ENCODE assay signal across 8 cellular contexts in the genomic region with DNA sequence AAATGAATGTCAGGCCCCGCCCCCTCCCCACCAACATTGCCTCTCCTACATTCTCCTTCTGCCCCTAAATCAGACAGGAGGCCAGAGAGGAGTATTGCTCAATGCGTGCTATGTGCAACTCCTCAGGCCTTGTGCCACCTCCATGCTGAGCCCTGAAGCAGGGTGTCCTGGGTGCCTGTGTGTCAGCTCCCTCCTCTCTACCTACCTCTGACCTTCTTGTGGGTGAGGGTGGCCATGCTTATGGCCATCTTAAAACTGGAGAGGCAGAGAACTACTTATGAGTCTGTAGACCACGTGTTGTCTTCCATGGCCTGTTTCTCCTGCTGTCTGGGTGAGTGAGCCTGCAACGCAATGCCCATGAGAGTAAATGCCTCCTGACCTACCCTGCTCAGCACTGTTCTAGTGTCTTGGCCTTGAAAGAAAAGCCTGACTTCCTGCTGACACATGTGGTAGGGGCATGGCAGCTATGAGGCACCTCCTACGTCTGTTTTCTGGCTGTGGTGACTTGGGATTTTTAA. TPM values are rescaled to one million over a fixed set of nuclear protein-coding genes. Genes with fewer than 3 reads are reported as not detected.
DNase-seq lines count a peak whose midpoint lies in the region; ATAC-seq and TF ChIP-seq lines count a peak whose summit lies in the region.

No MANE protein-coding gene starts in this region.

- H3K9me3 ChIP-seq in esophagus muscularis mucosa = no peaks in the 10 kb centered on the region
- H3K9me3 ChIP-seq in skeletal muscle tissue (ENCODE audit: control insufficient read depth in 3 of 3, low read length in 3 of 3) = no peaks in the 10 kb centered on the region

- ATAC-seq in activated CD8-positive, alpha-beta T cell treated with anti-CD3 and anti-CD28 coated beads, Interleukin-2, amount 10 ng/mL, durations not matched to agents 7 days and 5 days = peak; percentile 70
- ATAC-seq in HG02885 (IDR thresholded peaks at IDR 0.05; ENCODE audit: poor library complexity, unreplicated experiment) (no peak), GM19023 (IDR thresholded peaks at IDR 0.05; ENCODE audit: unreplicated experiment) (no peak), GM19351 (IDR thresholded peaks at IDR 0.05; ENCODE audit: unreplicated experiment) (no peak)

- no peak for TF ChIP-seq POLR2A in esophagus muscularis mucosa (IDR thresholded peaks at IDR 0.05; ENCODE audit: low read depth)

- intact Hi-C loops in esophagus muscularis mucosa (cut with DNase I) = no loop called here

- CTCF ChIA-PET in activated CD8-positive, alpha-beta T cell treated with anti-CD3 and anti-CD28 coated beads, Interleukin-2, amount 10 ng/mL, durations not matched to agents 7 days and 5 days (lab: Charles Lee) = interaction anchor here (1.0 to 5.3 kb wide), 8 partner anchors 9 to 137 kb away, joined by 3 to 58 read pairs (median 4); a partner anchor contains a TSS

- peaks cover 2% of the 10 kb centered on the region for H3K27me3 Mint-ChIP-seq in HFFc6 (ENCODE audit: insufficient read depth)
- no peaks in the 10 kb centered on the region for H3K27me3 Mint-ChIP-seq in activated CD8-positive, alpha-beta T cell treated with anti-CD3 and anti-CD28 coated beads, Interleukin-2, amount 10 ng/mL, durations not matched to agents 7 days and 5 days (ENCODE audit: low read depth)

- peak overlapping the region in 2 of 3 donors; percentile 1 to 60 for H3K9ac ChIP-seq in skeletal muscle tissue (ENCODE audit: low read depth in 1 of 3, low read length in 3 of 3)

- no peaks in the 10 kb centered on the region for H3K9me3 Mint-ChIP-seq in HFFc6
- no peaks in the 10 kb centered on the region for H3K9me3 Mint-ChIP-seq in activated CD8-positive, alpha-beta T cell treated with anti-CD3 and anti-CD28 coated beads, Interleukin-2, amount 10 ng/mL, durations not matched to agents 7 days and 5 days (ENCODE audit: insufficient read depth)

- no peaks in the 10 kb centered on the region for H3K27me3 ChIP-seq in esophagus muscularis mucosa
- no peaks in the 10 kb centered on the region for H3K27me3 ChIP-seq in skeletal muscle tissue (ENCODE audit: control insufficient read depth in 3 of 3, insufficient read depth in 3 of 3, low read length in 3 of 3)

- WGBS in esophagus muscularis mucosa = 39% methylated on average over 4 of the region's 5 CpGs

- no peak for TF ChIP-seq EP300 in esophagus muscularis mucosa (IDR thresholded peaks at IDR 0.05)

- H3K4me3 Mint-ChIP-seq in HFFc6 = no peak overlapping the region
- H3K4me3 Mint-ChIP-seq in activated CD8-positive, alpha-beta T cell treated with anti-CD3 and anti-CD28 coated beads, Interleukin-2, amount 10 ng/mL, durations not matched to agents 7 days and 5 days = no peak overlapping the region

- H3K4me3 ChIP-seq in esophagus muscularis mucosa (no peak overlapping the region), skeletal muscle tissue (ENCODE audit: low read length in 3 of 3) (no peak overlapping the region)

- peaks cover 22% of the 10 kb centered on the region for H3K36me3 Mint-ChIP-seq in HFFc6 (ENCODE audit: low read depth)
- peaks cover 29% of the 10 kb centered on the region for H3K36me3 Mint-ChIP-seq in activated CD8-positive, alpha-beta T cell treated with anti-CD3 and anti-CD28 coated beads, Interleukin-2, amount 10 ng/mL, durations not matched to agents 7 days and 5 days (ENCODE audit: low read depth)

- no peak for DNase-seq in HFFc6
- DNase-seq in activated CD8-positive, alpha-beta T cell treated with anti-CD3 and anti-CD28 coated beads, Interleukin-2, amount 10 ng/mL, durations not matched to agents 7 days and 5 days = no peak
- no peak for DNase-seq in esophagus muscularis mucosa (ENCODE audit: extremely low spot score)
- no peak for DNase-seq in NOMO-1 treated with DMSO at 0.1 percent for 48 hours (lab: John Stamatoyannopoulos, UW; ENCODE audit: unreplicated experiment)

- H3K4me1 ChIP-seq in esophagus muscularis mucosa = peaks cover 5 to 74% (median 62%) of the 10 kb centered on the region in 4 donors
- H3K4me1 ChIP-seq in skeletal muscle tissue (ENCODE audit: control insufficient read depth in 3 of 3, insufficient read depth in 3 of 3, low read length in 3 of 3) = peaks cover 24 to 53% (median 45%) of the 10 kb centered on the region in 3 donors

- peak overlapping the region; percentile 24; the same call in 1 of the 2 replicates for H3K27ac Mint-ChIP-seq in HFFc6
- H3K27ac Mint-ChIP-seq in activated CD8-positive, alpha-beta T cell treated with anti-CD3 and anti-CD28 coated beads, Interleukin-2, amount 10 ng/mL, durations not matched to agents 7 days and 5 days = peak overlapping the region; percentile 83

- H3K27ac ChIP-seq in esophagus muscularis mucosa (replicated peaks in 1 of 4) = peak overlapping the region; percentile 98 to 99 (median 98)
- peak overlapping the region; percentile 38 for H3K27ac ChIP-seq in skeletal muscle tissue (ENCODE audit: low read depth, low read length)

- H3K36me3 ChIP-seq in esophagus muscularis mucosa (peaks cover 23 to 78% (median 65%) of the 10 kb centered on the region in 4 donors), skeletal muscle tissue (ENCODE audit: control insufficient read depth in 3 of 3, insufficient read depth in 3 of 3, low read length in 3 of 3) (peaks cover 10 to 23% (median 17%) of the 10 kb centered on the region in 3 donors)

- POLR2A ChIA-PET in activated CD8-positive, alpha-beta T cell treated with anti-CD3 and anti-CD28 coated beads, Interleukin-2, amount 10 ng/mL, durations not matched to agents 7 days and 5 days (lab: Charles Lee) = interaction anchor here (1.0 to 1.3 kb wide), 4 partner anchors 13 to 40 kb away, joined by 3 to 4 read pairs (median 3); no protein-coding TSS in a partner anchor

- TF ChIP-seq CTCF in HFFc6 (IDR thresholded peaks at IDR 0.05) (no peak), esophagus muscularis mucosa (IDR thresholded peaks at IDR 0.05) (no peak)

- peaks cover 13% of the 10 kb centered on the region for H3K4me1 Mint-ChIP-seq in HFFc6 (ENCODE audit: low read depth)
- H3K4me1 Mint-ChIP-seq in activated CD8-positive, alpha-beta T cell treated with anti-CD3 and anti-CD28 coated beads, Interleukin-2, amount 10 ng/mL, durations not matched to agents 7 days and 5 days (ENCODE audit: low read depth) = peaks cover 25% of the 10 kb centered on the region

RNA-seq across cellular contexts. Expression of a gene that starts 10.5 kb away (rescaled TPM):
- total RNA-seq in HFFc6 (2021; fragmentation: NEBNext Ultra II Directional; extraction: Animal tissue kit (Norgen Biotek cat#: 25700)) = 1 to 10 TPM; 1.8 to 7.7 (median 6.9) TPM
- 1 to 10 TPM; 2.9 to 4.4 TPM for total RNA-seq in activated CD8-positive, alpha-beta T cell treated with anti-CD3 and anti-CD28 coated beads, Interleukin-2, amount 10 ng/mL, durations not matched to agents 7 days and 5 days
- total RNA-seq in esophagus muscularis mucosa (1,000 to 10,000 TPM in 1 of 4 donors, 100 to 1,000 TPM in 3; 607 to 1,312 (median 805) TPM), skeletal muscle tissue (120 TPM)

RNA-seq across cellular contexts. Expression of a gene that starts 27.9 kb away (rescaled TPM):
- total RNA-seq in HFFc6 (2021; fragmentation: NEBNext Ultra II Directional; extraction: Animal tissue kit (Norgen Biotek cat#: 25700)) = 10 to 100 TPM; 48.6 to 63.5 (median 52.7) TPM
- 10 to 100 TPM; 40.5 to 41.8 TPM for total RNA-seq in activated CD8-positive, alpha-beta T cell treated with anti-CD3 and anti-CD28 coated beads, Interleukin-2, amount 10 ng/mL, durations not matched to agents 7 days and 5 days
- 10 to 100 TPM; 14.2 to 33.2 (median 20.9) TPM for total RNA-seq in esophagus muscularis mucosa
- 2.1 TPM for total RNA-seq in skeletal muscle tissue

RNA-seq across cellular contexts. Expression of a gene that starts 34.3 kb away (rescaled TPM):
- 10 to 100 TPM in 5 of 6 experiments, 1 to 10 TPM in 1; 8.2 to 16.1 (median 15.1) TPM for total RNA-seq in HFFc6 (2021; fragmentation: NEBNext Ultra II Directional; extraction: Animal tissue kit (Norgen Biotek cat#: 25700))
- not detected for total RNA-seq in activated CD8-positive, alpha-beta T cell treated with anti-CD3 and anti-CD28 coated beads, Interleukin-2, amount 10 ng/mL, durations not matched to agents 7 days and 5 days
- total RNA-seq in esophagus muscularis mucosa = 10 to 100 TPM; 23.7 to 74.3 (median 51.6) TPM
- 17.2 TPM for total RNA-seq in skeletal muscle tissue

RNA-seq across cellular contexts. Expression of a gene that starts 40.1 kb away (rescaled TPM):
- total RNA-seq in HFFc6 (2021; fragmentation: NEBNext Ultra II Directional; extraction: Animal tissue kit (Norgen Biotek cat#: 25700)) = not detected
- total RNA-seq in activated CD8-positive, alpha-beta T cell treated with anti-CD3 and anti-CD28 coated beads, Interleukin-2, amount 10 ng/mL, durations not matched to agents 7 days and 5 days = not detected
- total RNA-seq in esophagus muscularis mucosa = under 1 TPM in 1 of 4 donors, not detected in 3; 0.11 TPM
- total RNA-seq in skeletal muscle tissue = not detected

Comparison
In these comparisons a context has a peak if more than half of its experiments do, and no peak if none do; other contexts are left out.
1. RNA of a gene that starts 10.5 kb away (total RNA-seq): 607 to 1,312 TPM in esophagus muscularis mucosa and 120 TPM in skeletal muscle tissue (single experiment); 1.8 to 7.7 TPM in HFFc6 and 2.9 to 4.4 TPM in activated CD8-positive, alpha-beta T cell treated with anti-CD3 and anti-CD28 coated beads, Interleukin-2, amount 10 ng/mL, durations not matched to agents 7 days and 5 days; every median in the first group is over 10 times any median in the second.
2. RNA of a gene that starts 34.3 kb away (total RNA-seq): 23.7 to 74.3 TPM in esophagus muscularis mucosa, 17.2 TPM in skeletal muscle tissue (single experiment) and 8.2 to 16.1 TPM in HFFc6; not detected in activated CD8-positive, alpha-beta T cell treated with anti-CD3 and anti-CD28 coated beads, Interleukin-2, amount 10 ng/mL, durations not matched to agents 7 days and 5 days; every median in the first group is over 4 times any median in the second.